ENCODE assay signal across 11 cellular contexts in genomic region chr1:227763246-227764018, GRCh38.
DNase-seq lines count a peak whose midpoint lies in the region; ATAC-seq and TF ChIP-seq lines count a peak whose summit lies in the region.
"Had no signal": no experiment of that assay in that cellular context is flagged by ENCODE, and none has a peak within 500 bp of the region (broad histone marks: within the 10 kb centered on the region; RNA-seq: fewer than 3 reads in every experiment).

No MANE protein-coding gene starts in this region.

- H3K4me2 ChIP-seq in MM.1S (ENCODE audit: low read depth, low read length) = peak overlapping the region; percentile 52; the same call in 1 of the 2 replicates

- peaks cover 15% of the 10 kb centered on the region for H3K36me3 ChIP-seq in MM.1S (replicated peaks; ENCODE audit: insufficient read depth, low read length)
- peaks cover 17% of the 10 kb centered on the region for H3K36me3 ChIP-seq in effector memory CD4-positive, alpha-beta T cell (ENCODE audit: control insufficient read depth, insufficient read depth, low read length)
- peaks cover 24% of the 10 kb centered on the region for H3K36me3 ChIP-seq in rectal smooth muscle tissue (ENCODE audit: control insufficient read depth, insufficient read depth, low read length)

- no peak overlapping the region for H3K9ac ChIP-seq in MM.1S (ENCODE audit: low read length)
- H3K9ac ChIP-seq in rectal smooth muscle tissue (ENCODE audit: low read length) = no peak overlapping the region

- H3K36me3 Mint-ChIP-seq in T-helper 1 cell treated with Interleukin-12 subunit alpha and Interleukin-12 subunit beta and Interleukin-4 antibody, amounts not matched to agents 30 μg/mL and 1 μg/mL, for 36 hours (ENCODE audit: low read depth) = peaks cover 60% of the 10 kb centered on the region

- peaks cover 31% of the 10 kb centered on the region for H3F3A ChIP-seq in MM.1S (ENCODE audit: insufficient read depth, low read length)

- peaks cover 34% of the 10 kb centered on the region for H3K79me2 ChIP-seq in MM.1S (ENCODE audit: low read length)

- H3K4me1 ChIP-seq in MM.1S (ENCODE audit: low read length) = peaks cover 43% of the 10 kb centered on the region
- H3K4me1 ChIP-seq in effector memory CD4-positive, alpha-beta T cell (ENCODE audit: control insufficient read depth, insufficient read depth, low read length, poor library complexity, severe bottlenecking) = peaks cover 61% of the 10 kb centered on the region
- H3K4me1 ChIP-seq in rectal smooth muscle tissue (ENCODE audit: control insufficient read depth, insufficient read depth, low read length) = peaks cover 27% of the 10 kb centered on the region

- no peak for ATAC-seq in HG03108 (IDR thresholded peaks at IDR 0.05; ENCODE audit: unreplicated experiment)
- ATAC-seq in GM18870 (IDR thresholded peaks at IDR 0.05; ENCODE audit: unreplicated experiment) = no peak

- no peaks in the 10 kb centered on the region for H4K20me1 ChIP-seq in MM.1S (ENCODE audit: insufficient read depth, low read length)

- H3K27ac ChIP-seq in MM.1S (ENCODE audit: low read length) = no peak overlapping the region
- peak overlapping the region; percentile 12 for H3K27ac ChIP-seq in effector memory CD4-positive, alpha-beta T cell (ENCODE audit: insufficient read depth, low read length, poor library complexity, severe bottlenecking)
- H3K27ac ChIP-seq in rectal smooth muscle tissue (ENCODE audit: low read depth, low read length) = peak overlapping the region; percentile 49

- H3K9me3 Mint-ChIP-seq in T-helper 1 cell treated with Interleukin-12 subunit alpha and Interleukin-12 subunit beta and Interleukin-4 antibody, amounts not matched to agents 30 μg/mL and 1 μg/mL, for 36 hours = peaks cover 6% of the 10 kb centered on the region

- no peaks in the 10 kb centered on the region for H3K27me3 ChIP-seq in MM.1S (replicated peaks; ENCODE audit: insufficient read depth, low read length)
- no peaks in the 10 kb centered on the region for H3K27me3 ChIP-seq in effector memory CD4-positive, alpha-beta T cell (replicated peaks; ENCODE audit: control insufficient read depth, insufficient read depth, low read length, poor library complexity, severe bottlenecking)
- no peaks in the 10 kb centered on the region for H3K27me3 ChIP-seq in rectal smooth muscle tissue (ENCODE audit: control insufficient read depth, insufficient read depth, low read length)

- peak overlapping the region; percentile 74 for H3K27ac Mint-ChIP-seq in T-helper 1 cell treated with Interleukin-12 subunit alpha and Interleukin-12 subunit beta and Interleukin-4 antibody, amounts not matched to agents 30 μg/mL and 1 μg/mL, for 36 hours

- no peaks in the 10 kb centered on the region for H3K9me3 ChIP-seq in MM.1S (replicated peaks; ENCODE audit: insufficient read depth, low read length)
- no peaks in the 10 kb centered on the region for H3K9me3 ChIP-seq in effector memory CD4-positive, alpha-beta T cell (ENCODE audit: control insufficient read depth, low read length)

- TF ChIP-seq CTCF in MM.1S (IDR thresholded peaks at IDR 0.05; ENCODE audit: low read length) = no peak

- H3K4me3 ChIP-seq in MM.1S (ENCODE audit: low read length) (no peak overlapping the region), rectal smooth muscle tissue (ENCODE audit: low read length) (no peak overlapping the region)
- no peak overlapping the region for H3K4me3 ChIP-seq in effector memory CD4-positive, alpha-beta T cell (ENCODE audit: insufficient read depth, low read depth, low read length, poor library complexity, severe bottlenecking)

- H3K27me3 Mint-ChIP-seq in T-helper 1 cell treated with Interleukin-12 subunit alpha and Interleukin-12 subunit beta and Interleukin-4 antibody, amounts not matched to agents 30 μg/mL and 1 μg/mL, for 36 hours (ENCODE audit: low read depth) = no peaks in the 10 kb centered on the region

- no peak for DNase-seq in T-helper 1 cell
- DNase-seq in MM.1S = no peak
- no peak for DNase-seq in effector memory CD4-positive, alpha-beta T cell
- DNase-seq in NCI-H187 treated with DMSO at 0.1 percent for 48 hours (lab: John Stamatoyannopoulos, UW) = no peak
- DNase-seq: left cardiac atrium; occipital lobe; stimulated activated CD8-positive, alpha-beta memory T cell treated with anti-CD3 and anti-CD28 coated beads, Interleukin-4, amount 100 ng/mL, for 48 hours had no signal

- H3K4me3 Mint-ChIP-seq in T-helper 1 cell treated with Interleukin-12 subunit alpha and Interleukin-12 subunit beta and Interleukin-4 antibody, amounts not matched to agents 30 μg/mL and 1 μg/mL, for 36 hours = peak overlapping the region; percentile 31

- H2AFZ ChIP-seq in MM.1S (ENCODE audit: low read length) = no peak overlapping the region

- H3K4me1 Mint-ChIP-seq in T-helper 1 cell treated with Interleukin-12 subunit alpha and Interleukin-12 subunit beta and Interleukin-4 antibody, amounts not matched to agents 30 μg/mL and 1 μg/mL, for 36 hours (ENCODE audit: low read depth) = peaks cover 90% of the 10 kb centered on the region

- no peaks in the 10 kb centered on the region for H3K9me2 ChIP-seq in MM.1S (replicated peaks; ENCODE audit: insufficient read depth, low read length)
